ENCODE assay signal across 11 cellular contexts in the genomic region with DNA sequence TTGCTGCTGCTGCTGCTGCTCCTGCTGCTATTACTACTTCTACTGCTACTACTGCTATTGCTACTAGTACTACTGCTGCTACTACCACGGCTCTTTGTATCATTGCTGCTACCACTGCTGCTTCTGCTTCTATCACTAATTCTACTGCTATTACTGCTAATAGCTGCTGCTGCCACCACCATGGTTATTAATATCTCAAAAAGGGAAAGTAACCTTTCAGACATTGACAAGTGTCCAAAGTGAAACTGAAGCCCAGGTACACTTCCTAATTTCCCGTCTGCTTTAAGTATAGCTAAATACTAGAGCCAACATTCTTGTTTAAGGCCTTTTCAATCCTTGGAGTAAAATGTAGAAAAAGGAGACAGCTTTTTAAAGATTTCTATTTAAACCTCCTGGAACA. TPM values are rescaled to one million over a fixed set of nuclear protein-coding genes. Genes with fewer than 3 reads are reported as not detected.
DNase-seq lines count a peak whose midpoint lies in the region; ATAC-seq, FAIRE-seq and TF ChIP-seq lines count a peak whose summit lies in the region.
"Had no signal": no experiment of that assay in that cellular context is flagged by ENCODE, and none has a peak within 500 bp of the region (broad histone marks: within the 10 kb centered on the region; RNA-seq: fewer than 3 reads in every experiment).

No MANE protein-coding gene starts in this region.

- no peaks in the 10 kb centered on the region for H3K9me3 ChIP-seq in mesenchymal stem cell (ENCODE audit: control insufficient read depth, low read length)
- H3K9me3 ChIP-seq: MG63 had no signal

- H2BK120ac ChIP-seq in mesenchymal stem cell (ENCODE audit: low read depth, low read length) = no peak overlapping the region

- H3K4me2 ChIP-seq in mesenchymal stem cell (ENCODE audit: low read length, poor library complexity, severe bottlenecking) = peak overlapping the region; percentile 5

- H2AK5ac ChIP-seq in mesenchymal stem cell (ENCODE audit: low read length, severe bottlenecking) = no peak overlapping the region

- H2AFZ ChIP-seq in mesenchymal stem cell (ENCODE audit: low read depth, low read length) = no peak overlapping the region

- H3K4me3 ChIP-seq in mesenchymal stem cell (ENCODE audit: insufficient read depth in 1 of 2, low read depth in 1 of 2, low read length in 2 of 2) = no peak overlapping the region
- H3K4me3 ChIP-seq: MG63 had no signal

- FAIRE-seq in H54 (lab: Jason Lieb, UNC) = peak; percentile 50
- FAIRE-seq: bronchial epithelial cell had no signal

- H4K91ac ChIP-seq in mesenchymal stem cell (ENCODE audit: low read length) = peak overlapping the region; percentile 2

- peak overlapping the region; percentile 14 to 80 for H2BK12ac ChIP-seq in mesenchymal stem cell (ENCODE audit: low read length in 2 of 2)

- H3K14ac ChIP-seq in mesenchymal stem cell (ENCODE audit: low read length in 2 of 2) = no peak overlapping the region

- H3K4me1 ChIP-seq in mesenchymal stem cell (ENCODE audit: control insufficient read depth, insufficient read depth, low read depth, low read length) = peaks cover 8% of the 10 kb centered on the region

- CTCF ChIA-PET in HEK293T (lab: Yijun Ruan, JAX) = no interaction called here

- DNase-seq in H54 (ENCODE audit: insufficient read length, low spot score) (no peak), mesenchymal stem cell (no peak), NCI-H526 treated with DMSO at 0.1 percent for 48 hours (lab: John Stamatoyannopoulos, UW) (no peak), HEK293T (ENCODE audit: extremely low spot score) (no peak), midbrain (lab: John Stamatoyannopoulos, UW) (no peak)
- DNase-seq in activated CD4-positive, CD25-positive, alpha-beta regulatory T cell treated with anti-CD3 and anti-CD28 coated beads, Interleukin-2, amount 50 U/mL, for 72 hours = no peak
- DNase-seq: left cardiac atrium, MG63 had no signal

- H3K27me3 ChIP-seq in mesenchymal stem cell (ENCODE audit: control insufficient read depth in 1 of 2, insufficient read depth in 1 of 2, low read length in 2 of 2) = no peaks in the 10 kb centered on the region
- H3K27me3 ChIP-seq: MG63 had no signal

- no peak for TF ChIP-seq POLR2A in H54 (IDR thresholded peaks at IDR 0.05; ENCODE audit: low read depth, low read length)

- no peaks in the 10 kb centered on the region for H3K79me1 ChIP-seq in mesenchymal stem cell (replicated peaks; ENCODE audit: low read length, poor library complexity, severe bottlenecking)

- H3K36me3 ChIP-seq in mesenchymal stem cell (ENCODE audit: control insufficient read depth in 1 of 2, insufficient read depth in 2 of 2, low read depth in 1 of 2, low read length in 2 of 2) = no peaks in the 10 kb centered on the region
- H3K36me3 ChIP-seq: MG63 had no signal

- no peak overlapping the region for H2BK15ac ChIP-seq in mesenchymal stem cell (ENCODE audit: low read depth, poor library complexity, severe bottlenecking)

- ATAC-seq in GM18520 (IDR thresholded peaks at IDR 0.05; ENCODE audit: unreplicated experiment) (peak; percentile 79), HG03565 (IDR thresholded peaks at IDR 0.05; ENCODE audit: unreplicated experiment) (peak; percentile 66)
- ATAC-seq: left cardiac atrium had no signal

- peak overlapping the region; percentile 95 for H3K27ac ChIP-seq in mesenchymal stem cell (ENCODE audit: low read length, poor library complexity, severe bottlenecking)

- H2BK5ac ChIP-seq in mesenchymal stem cell (ENCODE audit: low read depth, low read length, poor library complexity, severe bottlenecking) = peak overlapping the region; percentile 20

- WGBS in mesenchymal stem cell = 96% methylated on average over 1 of the region's 2 CpGs

- H3K9ac ChIP-seq in mesenchymal stem cell (ENCODE audit: low read length) = peak overlapping the region; percentile 66

- H3K23ac ChIP-seq in mesenchymal stem cell (ENCODE audit: low read length in 2 of 2) = no peak overlapping the region

- peak overlapping the region in 1 of 2 experiments; percentile 61 for H3K18ac ChIP-seq in mesenchymal stem cell (ENCODE audit: low read depth in 1 of 2, low read length in 2 of 2)

- POLR2A ChIA-PET in HEK293T (lab: Yijun Ruan, JAX) = no interaction called here

- peak overlapping the region in 1 of 2 experiments; percentile 5 for H3K4ac ChIP-seq in mesenchymal stem cell (ENCODE audit: low read depth in 1 of 2, low read length in 2 of 2)

- peak overlapping the region; percentile 27 for H4K8ac ChIP-seq in mesenchymal stem cell (ENCODE audit: low read length)

TF ChIP-seq in HEK293T, 16 proteins besides CTCF, POLR2A, EP300 and RAD21:
- TF ChIP-seq FOXM1 (IDR thresholded peaks at IDR 0.05; ENCODE audit: borderline replicate concordance) (no peak), PKNOX1 (IDR thresholded peaks at IDR 0.05) (no peak), SUZ12 (IDR thresholded peaks at IDR 0.05) (no peak)

RNA-seq across cellular contexts. Expression of gene EHBP1, which starts 45.4 kb away (rescaled TPM):
- polyA plus RNA-seq in mesenchymal stem cell (2013, experiment 1 of 2) = 26.8 TPM
- polyA plus RNA-seq in mesenchymal stem cell (2013, experiment 2 of 2) = 26.1 TPM
